26 cellular contexts compared by ENCODE assay signal in the genomic region with DNA sequence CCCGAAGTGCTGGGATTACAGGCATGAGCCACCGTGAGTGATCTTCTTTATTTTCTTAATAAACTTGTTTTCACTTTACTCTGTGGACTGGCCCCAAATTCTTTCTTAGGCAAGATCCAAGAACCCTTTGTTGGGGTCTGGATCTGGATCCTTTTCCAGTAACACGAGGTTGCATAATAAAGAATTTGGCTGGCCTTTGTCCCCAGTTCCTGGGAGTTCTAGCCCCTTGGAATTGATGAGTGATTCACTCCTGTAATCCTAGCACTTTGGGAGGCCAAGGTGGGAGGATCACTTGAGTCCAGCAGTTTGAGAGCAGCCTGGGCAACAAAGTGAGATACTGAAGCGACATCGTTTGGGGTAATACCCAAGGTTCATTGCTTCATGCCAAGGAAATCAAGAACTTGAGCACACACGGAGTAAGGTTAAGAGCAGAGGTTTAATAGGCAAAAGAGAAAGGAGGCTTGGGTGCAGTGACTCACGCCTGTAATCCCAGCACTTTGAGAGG. TPM values are rescaled to one million over a fixed set of nuclear protein-coding genes. Genes with fewer than 3 reads are reported as not detected.
DNase-seq lines count a peak whose midpoint lies in the region; ATAC-seq and TF ChIP-seq lines count a peak whose summit lies in the region.
"Had no signal": no experiment of that assay in that cellular context is flagged by ENCODE, and none has a peak within 500 bp of the region (broad histone marks: within the 10 kb centered on the region; RNA-seq: fewer than 3 reads in every experiment).

No MANE protein-coding gene starts in this region.

- no peak for TF ChIP-seq CTCF in CD4-positive, alpha-beta T cell (IDR thresholded peaks at IDR 0.05)

- H3K36me3 Mint-ChIP-seq in CD4-positive, alpha-beta T cell (ENCODE audit: low read depth) = peaks cover 79% of the 10 kb centered on the region
- peaks cover 0 to 63% (median 4%) of the 10 kb centered on the region in 3 donors for H3K36me3 Mint-ChIP-seq in CD8-positive, alpha-beta memory T cell
- peaks cover 70% of the 10 kb centered on the region for H3K36me3 Mint-ChIP-seq in activated T-helper 2 cell treated with anti-CD3 and anti-CD28 coated beads, Interferon-gamma antibody, Interleukin-2, Interleukin-4, amounts not matched to agents 10 μg/mL and 5 μg/mL and 100 μg/mL, durations not matched to agents 14 hours and 24 hours and 36 hours (ENCODE audit: low read depth)
- peaks cover 2 to 55% (median 10%) of the 10 kb centered on the region in 3 donors for H3K36me3 Mint-ChIP-seq in naive thymus-derived CD8-positive, alpha-beta T cell

- H3K9me3 ChIP-seq in CD4-positive, alpha-beta T cell (ENCODE audit: control insufficient read depth, low read length) = no peaks in the 10 kb centered on the region
- no peaks in the 10 kb centered on the region for H3K9me3 ChIP-seq in CD8-positive, alpha-beta memory T cell (ENCODE audit: low read length)
- H3K9me3 ChIP-seq: BLaER1, left ventricle myocardium inferior, SJSA1 had no signal

- peak overlapping the region; percentile 98 for H3K27ac Mint-ChIP-seq in CD4-positive, alpha-beta T cell
- peak overlapping the region in 5 of 8 donors; percentile 50 to 96 (median 77) for H3K27ac Mint-ChIP-seq in CD8-positive, alpha-beta memory T cell
- H3K27ac Mint-ChIP-seq in activated T-helper 2 cell treated with anti-CD3 and anti-CD28 coated beads, Interferon-gamma antibody, Interleukin-2, Interleukin-4, amounts not matched to agents 10 μg/mL and 5 μg/mL and 100 μg/mL, durations not matched to agents 14 hours and 24 hours and 36 hours = peak overlapping the region; percentile 52
- peak overlapping the region in 8 of 10 donors; percentile 57 to 99 (median 74) for H3K27ac Mint-ChIP-seq in naive thymus-derived CD8-positive, alpha-beta T cell
- H3K27ac Mint-ChIP-seq: dendritic cell treated with granulocyte-macrophage colony-stimulating factor and Interleukin-4, amounts not matched to agents 40 ng/mL and 50 ng/mL, for 4 days had no signal

- H3K4me1 Mint-ChIP-seq in CD4-positive, alpha-beta T cell (ENCODE audit: low read depth) = peaks cover 31% of the 10 kb centered on the region
- peaks cover 25 to 28% (median 26%) of the 10 kb centered on the region in 3 donors for H3K4me1 Mint-ChIP-seq in CD8-positive, alpha-beta memory T cell
- peaks cover 26% of the 10 kb centered on the region for H3K4me1 Mint-ChIP-seq in activated T-helper 2 cell treated with anti-CD3 and anti-CD28 coated beads, Interferon-gamma antibody, Interleukin-2, Interleukin-4, amounts not matched to agents 10 μg/mL and 5 μg/mL and 100 μg/mL, durations not matched to agents 14 hours and 24 hours and 36 hours (ENCODE audit: low read depth)
- H3K4me1 Mint-ChIP-seq in naive thymus-derived CD8-positive, alpha-beta T cell = peaks cover 10 to 31% (median 30%) of the 10 kb centered on the region in 4 donors

- ATAC-seq in CD4-positive, alpha-beta T cell (ENCODE audit: poor library complexity) = no peak
- no peak for ATAC-seq in naive thymus-derived CD8-positive, alpha-beta T cell
- ATAC-seq: activated T-helper 17 cell treated with anti-CD3 and anti-CD28 coated beads, Interleukin-2, amount 50 U/mL, for 72 hours had no signal

- H3K27me3 ChIP-seq in CD4-positive, alpha-beta T cell (ENCODE audit: control insufficient read depth, insufficient read depth, low read length) = no peaks in the 10 kb centered on the region
- no peaks in the 10 kb centered on the region for H3K27me3 ChIP-seq in CD8-positive, alpha-beta memory T cell (ENCODE audit: insufficient read depth, low read length, poor library complexity, severe bottlenecking)
- H3K27me3 ChIP-seq: BLaER1, SJSA1 had no signal

- no peak overlapping the region for H3K27ac ChIP-seq in CD4-positive, alpha-beta T cell (ENCODE audit: low read depth, low read length)
- H3K27ac ChIP-seq in CD8-positive, alpha-beta memory T cell (ENCODE audit: low read depth, low read length) = no peak overlapping the region
- H3K27ac ChIP-seq: BLaER1, left ventricle myocardium inferior, SJSA1 had no signal

- DNase-seq in CD4-positive, alpha-beta T cell = no peak
- DNase-seq in CD8-positive, alpha-beta memory T cell = no peak
- DNase-seq in activated T-helper 2 cell treated with anti-CD3 and anti-CD28 coated beads, Interferon-gamma antibody, Interleukin-2, Interleukin-4, amounts not matched to agents 10 μg/mL and 5 μg/mL and 100 μg/mL, durations not matched to agents 14 hours and 24 hours and 36 hours (ENCODE audit: low spot score) = no peak
- DNase-seq in naive thymus-derived CD8-positive, alpha-beta T cell = no peak
- DNase-seq in HPDE6-E6E7 (ENCODE audit: extremely low spot score) = no peak
- no peak for DNase-seq in cerebellar cortex (ENCODE audit: low spot score)
- no peak for DNase-seq in DMS53 treated with DMSO at 0.1 percent for 48 hours (lab: John Stamatoyannopoulos, UW; ENCODE audit: unreplicated experiment)
- no peak for DNase-seq in stimulated activated CD8-positive, alpha-beta memory T cell treated with anti-CD3 and anti-CD28 coated beads, Interleukin-4, amount 100 ng/mL, for 48 hours
- DNase-seq: activated CD8-positive, alpha-beta memory T cell treated with anti-CD3 and anti-CD28 coated beads, Interleukin-2, amount 50 U/mL, for 4 hours; caudate nucleus; DMS79 treated with DMSO at 0.1 percent for 48 hours; foreskin fibroblast; GDM1; head of caudate nucleus; islet precursor cell; left ventricle myocardium inferior; NCI-H1092; NCI-H1694; NCI-H446; NCI-H774; occipital lobe; stimulated activated naive CD4-positive, alpha-beta T cell treated with Interleukin-2 at 50 U/mL for 16 hours had no signal

- H3K4me3 Mint-ChIP-seq in CD4-positive, alpha-beta T cell = no peak overlapping the region
- H3K4me3 Mint-ChIP-seq in CD8-positive, alpha-beta memory T cell = peak overlapping the region in 1 of 7 donors; percentile 12
- no peak overlapping the region for H3K4me3 Mint-ChIP-seq in activated T-helper 2 cell treated with anti-CD3 and anti-CD28 coated beads, Interferon-gamma antibody, Interleukin-2, Interleukin-4, amounts not matched to agents 10 μg/mL and 5 μg/mL and 100 μg/mL, durations not matched to agents 14 hours and 24 hours and 36 hours (ENCODE audit: low read depth)
- H3K4me3 Mint-ChIP-seq in naive thymus-derived CD8-positive, alpha-beta T cell = peak overlapping the region in 4 of 10 donors; percentile 6 to 49 (median 28)
- H3K4me3 Mint-ChIP-seq: activated T-helper 17 cell treated with anti-CD3 and anti-CD28 coated beads, Interleukin-2, amount 50 U/mL, for 72 hours; dendritic cell treated with granulocyte-macrophage colony-stimulating factor and Interleukin-4, amounts not matched to agents 40 ng/mL and 50 ng/mL, for 4 days had no signal

- peaks cover 14% of the 10 kb centered on the region for H3K36me3 ChIP-seq in CD8-positive, alpha-beta memory T cell (ENCODE audit: insufficient read depth, low read length)

- CTCF ChIA-PET in CD4-positive, alpha-beta T cell (lab: Charles Lee) = no interaction called here
- CTCF ChIA-PET in CD8-positive, alpha-beta memory T cell (lab: Charles Lee) = no interaction called here

- H3K4me3 ChIP-seq in CD8-positive, alpha-beta memory T cell (ENCODE audit: low read length) = no peak overlapping the region
- H3K4me3 ChIP-seq: BLaER1, left ventricle myocardium inferior, SJSA1 had no signal

- intact Hi-C loops in CD4-positive, alpha-beta T cell (cut with DNase I, micrococcal nuclease) = no loop called here
- intact Hi-C loops in activated T-helper 2 cell treated with anti-CD3 and anti-CD28 coated beads, Interferon-gamma antibody, Interleukin-2, Interleukin-4, amounts not matched to agents 10 μg/mL and 5 μg/mL and 100 μg/mL, durations not matched to agents 14 hours and 24 hours and 36 hours (cut with micrococcal nuclease) = no loop called here

- H3K27me3 Mint-ChIP-seq in CD4-positive, alpha-beta T cell = no peaks in the 10 kb centered on the region
- no peaks in the 10 kb centered on the region for H3K27me3 Mint-ChIP-seq in CD8-positive, alpha-beta memory T cell
- no peaks in the 10 kb centered on the region for H3K27me3 Mint-ChIP-seq in activated T-helper 2 cell treated with anti-CD3 and anti-CD28 coated beads, Interferon-gamma antibody, Interleukin-2, Interleukin-4, amounts not matched to agents 10 μg/mL and 5 μg/mL and 100 μg/mL, durations not matched to agents 14 hours and 24 hours and 36 hours (ENCODE audit: low read depth)
- H3K27me3 Mint-ChIP-seq in naive thymus-derived CD8-positive, alpha-beta T cell = no peaks in the 10 kb centered on the region
- H3K27me3 Mint-ChIP-seq: activated T-helper 17 cell treated with anti-CD3 and anti-CD28 coated beads, Interleukin-2, amount 50 U/mL, for 72 hours; dendritic cell treated with granulocyte-macrophage colony-stimulating factor and Interleukin-4, amounts not matched to agents 40 ng/mL and 50 ng/mL, for 4 days had no signal

- H3K9me3 Mint-ChIP-seq in CD4-positive, alpha-beta T cell = no peaks in the 10 kb centered on the region
- H3K9me3 Mint-ChIP-seq in CD8-positive, alpha-beta memory T cell = no peaks in the 10 kb centered on the region
- no peaks in the 10 kb centered on the region for H3K9me3 Mint-ChIP-seq in activated T-helper 2 cell treated with anti-CD3 and anti-CD28 coated beads, Interferon-gamma antibody, Interleukin-2, Interleukin-4, amounts not matched to agents 10 μg/mL and 5 μg/mL and 100 μg/mL, durations not matched to agents 14 hours and 24 hours and 36 hours
- H3K9me3 Mint-ChIP-seq in naive thymus-derived CD8-positive, alpha-beta T cell = no peaks in the 10 kb centered on the region
- H3K9me3 Mint-ChIP-seq: activated T-helper 17 cell treated with anti-CD3 and anti-CD28 coated beads, Interleukin-2, amount 50 U/mL, for 72 hours; dendritic cell treated with granulocyte-macrophage colony-stimulating factor and Interleukin-4, amounts not matched to agents 40 ng/mL and 50 ng/mL, for 4 days had no signal

- H3K4me1 ChIP-seq in CD8-positive, alpha-beta memory T cell (ENCODE audit: insufficient read depth, low read length) = peaks cover 20% of the 10 kb centered on the region

- POLR2A ChIA-PET in CD4-positive, alpha-beta T cell (lab: Charles Lee) = interaction anchor here (4.3 kb wide), 1 partner anchor 30 kb away, joined by 67 read pairs; the partner anchor contains the start of gene RBM34
- POLR2A ChIA-PET in CD8-positive, alpha-beta memory T cell (lab: Charles Lee) = interaction anchor here (0.7 kb wide), 1 partner anchor 286 kb away, joined by 12 read pairs; no protein-coding TSS in a partner anchor
- POLR2A ChIA-PET in naive thymus-derived CD8-positive, alpha-beta T cell (lab: Charles Lee) = interaction anchor here (1.1 kb wide), 1 partner anchor 30 kb away, joined by 3 read pairs; the partner anchor contains the start of gene RBM34

RNA-seq across cellular contexts. Expression of gene TOMM20, which starts 2.2 kb away (rescaled TPM):
- total RNA-seq in CD4-positive, alpha-beta T cell = 100 to 1,000 TPM; 129 to 133 TPM
- total RNA-seq in CD8-positive, alpha-beta memory T cell = 100 to 1,000 TPM; 108 to 115 TPM
- 59.8 TPM for polyA plus RNA-seq in CD8-positive, alpha-beta memory T cell
- total RNA-seq in activated T-helper 2 cell treated with anti-CD3 and anti-CD28 coated beads, Interferon-gamma antibody, Interleukin-2, Interleukin-4, amounts not matched to agents 10 μg/mL and 5 μg/mL and 100 μg/mL, durations not matched to agents 14 hours and 24 hours and 36 hours = 105 and 118 TPM in 2 replicates
- total RNA-seq in naive thymus-derived CD8-positive, alpha-beta T cell = 100 to 1,000 TPM; 104 to 111 TPM
- polyA plus RNA-seq in naive thymus-derived CD8-positive, alpha-beta T cell = 10 to 100 TPM; 56.6 to 67.0 (median 60.7) TPM

RNA-seq across cellular contexts. Expression of gene RBM34, which starts 30.2 kb away (rescaled TPM):
- total RNA-seq in CD4-positive, alpha-beta T cell = 100 to 1,000 TPM; 195 to 218 TPM
- 100 to 1,000 TPM; 121 to 130 TPM for total RNA-seq in CD8-positive, alpha-beta memory T cell
- 78.6 TPM for polyA plus RNA-seq in CD8-positive, alpha-beta memory T cell
- total RNA-seq in activated T-helper 2 cell treated with anti-CD3 and anti-CD28 coated beads, Interferon-gamma antibody, Interleukin-2, Interleukin-4, amounts not matched to agents 10 μg/mL and 5 μg/mL and 100 μg/mL, durations not matched to agents 14 hours and 24 hours and 36 hours = 122 and 125 TPM in 2 replicates
- total RNA-seq in naive thymus-derived CD8-positive, alpha-beta T cell = 100 to 1,000 TPM; 145 to 164 TPM
- 10 to 100 TPM; 66.1 to 92.1 (median 70.4) TPM for polyA plus RNA-seq in naive thymus-derived CD8-positive, alpha-beta T cell
